8 cellular contexts compared by ENCODE assay signal in genomic region chr15:91849749-91850161, GRCh38. TPM values are rescaled to one million over a fixed set of nuclear protein-coding genes. Genes with fewer than 3 reads are reported as not detected.
DNase-seq lines count a peak whose midpoint lies in the region; ATAC-seq and TF ChIP-seq lines count a peak whose summit lies in the region.

No MANE protein-coding gene starts in this region.

- peak overlapping the region; percentile 2 to 88 (median 50) for H3K4me3 Mint-ChIP-seq in CD4-positive, alpha-beta memory T cell
- peak overlapping the region; percentile 36 for H3K4me3 Mint-ChIP-seq in T-helper 1 cell treated with Interleukin-12 subunit alpha and Interleukin-12 subunit beta and Interleukin-4 antibody, amounts not matched to agents 30 μg/mL and 1 μg/mL, for 36 hours
- H3K4me3 Mint-ChIP-seq in stimulated activated effector memory CD8-positive, alpha-beta T cell treated with anti-CD3 and anti-CD28 coated beads, Interleukin-12 subunit alpha, Interleukin-12 subunit beta, amount 100 ng/mL, for 72 hours: peak overlapping the region; percentile 13

- intact Hi-C loops in CD4-positive, alpha-beta memory T cell (cut with micrococcal nuclease): loop anchor here (1.0 kb wide), 3 partner anchors 93 to 233 kb away; no protein-coding TSS in a partner anchor

- H3K27ac Mint-ChIP-seq in CD4-positive, alpha-beta memory T cell: peak overlapping the region in 6 of 7 donors; percentile 69 to 93 (median 89)
- H3K27ac Mint-ChIP-seq in T-helper 1 cell treated with Interleukin-12 subunit alpha and Interleukin-12 subunit beta and Interleukin-4 antibody, amounts not matched to agents 30 μg/mL and 1 μg/mL, for 36 hours: peak overlapping the region; percentile 67
- H3K27ac Mint-ChIP-seq in stimulated activated effector memory CD8-positive, alpha-beta T cell treated with anti-CD3 and anti-CD28 coated beads, Interleukin-12 subunit alpha, Interleukin-12 subunit beta, amount 100 ng/mL, for 72 hours: peak overlapping the region; percentile 50

- no peaks in the 10 kb centered on the region for H3K9me3 Mint-ChIP-seq in CD4-positive, alpha-beta memory T cell
- peaks cover 4% of the 10 kb centered on the region for H3K9me3 Mint-ChIP-seq in T-helper 1 cell treated with Interleukin-12 subunit alpha and Interleukin-12 subunit beta and Interleukin-4 antibody, amounts not matched to agents 30 μg/mL and 1 μg/mL, for 36 hours
- H3K9me3 Mint-ChIP-seq in stimulated activated effector memory CD8-positive, alpha-beta T cell treated with anti-CD3 and anti-CD28 coated beads, Interleukin-12 subunit alpha, Interleukin-12 subunit beta, amount 100 ng/mL, for 72 hours: no peaks in the 10 kb centered on the region

- H3K9me3 ChIP-seq in CD4-positive, alpha-beta memory T cell (ENCODE audit: control insufficient read depth in 1 of 2, low read length in 2 of 2): no peaks in the 10 kb centered on the region

- no peak overlapping the region for H3K27ac ChIP-seq in CD4-positive, alpha-beta memory T cell (ENCODE audit: low read depth, low read length)
- peak overlapping the region; percentile 42 for H3K27ac ChIP-seq in HL-60 (replicated peaks)

- no peak for ATAC-seq in stimulated activated effector memory CD8-positive, alpha-beta T cell treated with anti-CD3 and anti-CD28 coated beads, Interleukin-12 subunit alpha, Interleukin-12 subunit beta, amount 100 ng/mL, for 72 hours

- CTCF ChIA-PET in CD4-positive, alpha-beta memory T cell (lab: Charles Lee; ENCODE audit: partially characterized antibody): interaction anchor here (0.6 to 9.6 kb wide), 32 partner anchors 8 to 725 kb away, joined by 3 to 117 read pairs (median 4); no protein-coding TSS in a partner anchor

- POLR2A ChIA-PET in CD4-positive, alpha-beta memory T cell (lab: Charles Lee; ENCODE audit: partially characterized antibody): interaction anchor here (1.2 kb wide), 1 partner anchor 93 kb away, joined by 4 read pairs; no protein-coding TSS in a partner anchor

- peak in 4 of 5 donors; percentile 53 to 58 (median 55) for DNase-seq in CD4-positive, alpha-beta memory T cell
- peak; percentile 35 to 66 for DNase-seq in HL-60 (ENCODE audit: low read depth in 1 of 2, low spot score in 1 of 2)
- DNase-seq in fibroblast of pulmonary artery (ENCODE audit: low read depth): peak; percentile 79
- no peak for DNase-seq in stimulated activated effector memory CD8-positive, alpha-beta T cell treated with anti-CD3 and anti-CD28 coated beads, Interleukin-12 subunit alpha, Interleukin-12 subunit beta, amount 100 ng/mL, for 72 hours (ENCODE audit: low spot score in 2 of 2)
- no peak for DNase-seq in T1000 (lab: John Stamatoyannopoulos, UW)
- DNase-seq in nucleus accumbens (lab: John Stamatoyannopoulos, UW): no peak
- no peak for DNase-seq in cortex of kidney (lab: John Stamatoyannopoulos, UW)

- H3K4me1 ChIP-seq in CD4-positive, alpha-beta memory T cell (ENCODE audit: insufficient read depth, low read length): peaks cover 39% of the 10 kb centered on the region

- no peaks in the 10 kb centered on the region for H3K36me3 ChIP-seq in CD4-positive, alpha-beta memory T cell (ENCODE audit: insufficient read depth, low read length)

- TF ChIP-seq CTCF in HL-60 (IDR thresholded peaks at IDR 0.05; ENCODE audit: insufficient read depth, low read length): peak; percentile 53
- TF ChIP-seq CTCF in fibroblast of pulmonary artery (IDR thresholded peaks at IDR 0.05; ENCODE audit: low read length, missing control alignments): peak; percentile 86

- no peaks in the 10 kb centered on the region for H3K27me3 ChIP-seq in CD4-positive, alpha-beta memory T cell (ENCODE audit: insufficient read depth, low read length)
- H3K27me3 ChIP-seq in HL-60 (ENCODE audit: insufficient read depth, poor library complexity, severe bottlenecking): no peaks in the 10 kb centered on the region

- H3K36me3 Mint-ChIP-seq in CD4-positive, alpha-beta memory T cell: peaks cover 0 to 6% of the 10 kb centered on the region in 2 donors
- peaks cover 3% of the 10 kb centered on the region for H3K36me3 Mint-ChIP-seq in T-helper 1 cell treated with Interleukin-12 subunit alpha and Interleukin-12 subunit beta and Interleukin-4 antibody, amounts not matched to agents 30 μg/mL and 1 μg/mL, for 36 hours (ENCODE audit: low read depth)
- peaks cover 7% of the 10 kb centered on the region for H3K36me3 Mint-ChIP-seq in stimulated activated effector memory CD8-positive, alpha-beta T cell treated with anti-CD3 and anti-CD28 coated beads, Interleukin-12 subunit alpha, Interleukin-12 subunit beta, amount 100 ng/mL, for 72 hours

- peaks cover 0 to 3% of the 10 kb centered on the region in 2 donors for H3K27me3 Mint-ChIP-seq in CD4-positive, alpha-beta memory T cell
- peaks cover 34% of the 10 kb centered on the region for H3K27me3 Mint-ChIP-seq in T-helper 1 cell treated with Interleukin-12 subunit alpha and Interleukin-12 subunit beta and Interleukin-4 antibody, amounts not matched to agents 30 μg/mL and 1 μg/mL, for 36 hours (ENCODE audit: low read depth)

- H3K4me3 ChIP-seq in CD4-positive, alpha-beta memory T cell (ENCODE audit: low read length in 2 of 2): no peak overlapping the region
- H3K4me3 ChIP-seq in HL-60 (replicated peaks; ENCODE audit: insufficient read depth, low read length) (no peak overlapping the region), fibroblast of pulmonary artery (replicated peaks; ENCODE audit: low read depth, low read length) (no peak overlapping the region)

- H3K4me1 Mint-ChIP-seq in CD4-positive, alpha-beta memory T cell: peaks cover 21 to 47% (median 30%) of the 10 kb centered on the region in 4 donors
- peaks cover 19% of the 10 kb centered on the region for H3K4me1 Mint-ChIP-seq in T-helper 1 cell treated with Interleukin-12 subunit alpha and Interleukin-12 subunit beta and Interleukin-4 antibody, amounts not matched to agents 30 μg/mL and 1 μg/mL, for 36 hours (ENCODE audit: low read depth)
- peaks cover 27% of the 10 kb centered on the region for H3K4me1 Mint-ChIP-seq in stimulated activated effector memory CD8-positive, alpha-beta T cell treated with anti-CD3 and anti-CD28 coated beads, Interleukin-12 subunit alpha, Interleukin-12 subunit beta, amount 100 ng/mL, for 72 hours

RNA-seq across cellular contexts. Expression of gene SLCO3A1, which starts 3.8 kb away (rescaled TPM):
- total RNA-seq in CD4-positive, alpha-beta memory T cell: 10 to 100 TPM; 30.9 to 31.5 TPM
- 10 to 100 TPM; 32.4 to 61.3 TPM for polyA plus RNA-seq in CD4-positive, alpha-beta memory T cell

Comparison
In these comparisons a context has a peak if more than half of its experiments do, and no peak if none do; other contexts are left out.
1. DNase-seq: peak in CD4-positive, alpha-beta memory T cell (4 of 5), HL-60 (2 of 2) and fibroblast of pulmonary artery (single experiment); none in stimulated activated effector memory CD8-positive, alpha-beta T cell treated with anti-CD3 and anti-CD28 coated beads, Interleukin-12 subunit alpha, Interleukin-12 subunit beta, amount 100 ng/mL, for 72 hours (0 of 2), T1000 (single experiment), nucleus accumbens (0 of 56) and cortex of kidney (single experiment).
2. Peak in every context shown above with its lines, with median percentiles within 50 percentile points of each other: H3K27ac Mint-ChIP-seq and H3K4me3 Mint-ChIP-seq.